1 cellular context compared by ENCODE assay signal in the genomic region with DNA sequence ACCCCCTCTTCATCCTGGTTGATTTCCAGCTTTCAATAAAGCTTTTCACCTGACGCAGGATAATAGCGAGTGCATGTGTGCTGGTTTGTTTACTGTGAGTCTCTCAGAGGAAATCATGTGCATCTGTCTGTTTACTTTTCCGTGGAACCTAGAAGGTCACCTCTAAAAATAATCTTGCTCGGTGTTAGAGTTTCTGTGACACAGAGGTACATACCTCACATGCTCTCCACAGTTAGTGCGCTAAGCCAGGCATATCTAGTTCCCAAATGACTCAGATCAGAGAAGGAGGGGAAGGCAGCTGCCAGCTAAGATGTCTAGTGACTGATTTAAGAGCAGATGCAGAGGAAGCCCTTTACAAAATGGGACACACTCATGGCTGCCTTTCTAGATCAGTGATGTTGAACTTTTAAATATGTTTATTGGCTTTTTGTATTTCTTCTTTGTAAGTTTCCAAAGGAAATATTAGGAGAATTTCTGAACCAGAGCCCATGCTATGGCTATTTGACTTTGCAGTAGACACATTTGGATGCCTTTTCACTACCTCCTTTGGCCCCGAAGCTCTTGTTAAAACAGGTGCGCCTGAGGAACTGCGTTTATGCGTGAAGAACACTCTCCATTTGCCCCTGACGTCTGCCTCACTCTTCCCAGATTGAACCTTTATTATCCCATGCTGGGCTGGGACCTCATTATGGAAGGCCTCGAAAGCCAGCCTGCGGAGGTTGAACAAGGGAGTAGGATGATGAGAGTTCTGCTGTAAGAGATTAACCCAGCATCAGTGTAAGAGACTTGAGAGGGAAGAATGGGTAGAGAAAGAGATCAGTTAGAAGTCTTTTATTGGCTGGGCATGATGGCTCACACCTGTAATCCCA.
TF ChIP-seq lines count a peak whose summit lies in the region.

No MANE protein-coding gene starts in this region.

TF ChIP-seq in HepG2, 621 proteins besides CTCF, POLR2A, EP300 and RAD21 (continued from another document and continues in another):
- TF ChIP-seq, protein P1, sequence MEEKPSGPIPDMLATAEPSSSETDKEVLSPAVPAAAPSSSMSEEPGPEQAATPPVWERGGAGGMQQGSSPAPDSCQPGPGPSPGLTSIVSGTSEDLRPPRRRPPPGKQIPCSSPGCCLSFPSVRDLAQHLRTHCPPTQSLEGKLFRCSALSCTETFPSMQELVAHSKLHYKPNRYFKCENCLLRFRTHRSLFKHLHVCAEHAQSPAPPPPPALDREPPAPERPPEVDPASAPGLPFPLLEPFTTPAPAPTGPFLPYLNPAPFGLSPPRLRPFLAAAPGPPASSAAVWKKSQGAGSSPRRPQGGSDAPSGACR (CRISPR knock-in tag; IDR thresholded peaks at IDR 0.05), result no peak
- no peak for TF ChIP-seq HNRNPLL (IDR thresholded peaks at IDR 0.05; ENCODE audit: low read depth, low read length, poor library complexity, severe bottlenecking)
- no peak for TF ChIP-seq JDP2 (CRISPR knock-in tag; IDR thresholded peaks at IDR 0.05; ENCODE audit: borderline replicate concordance)
- TF ChIP-seq ZNF75D (CRISPR knock-in tag; IDR thresholded peaks at IDR 0.05; ENCODE audit: borderline replicate concordance), result no peak
- TF ChIP-seq, protein P2, sequence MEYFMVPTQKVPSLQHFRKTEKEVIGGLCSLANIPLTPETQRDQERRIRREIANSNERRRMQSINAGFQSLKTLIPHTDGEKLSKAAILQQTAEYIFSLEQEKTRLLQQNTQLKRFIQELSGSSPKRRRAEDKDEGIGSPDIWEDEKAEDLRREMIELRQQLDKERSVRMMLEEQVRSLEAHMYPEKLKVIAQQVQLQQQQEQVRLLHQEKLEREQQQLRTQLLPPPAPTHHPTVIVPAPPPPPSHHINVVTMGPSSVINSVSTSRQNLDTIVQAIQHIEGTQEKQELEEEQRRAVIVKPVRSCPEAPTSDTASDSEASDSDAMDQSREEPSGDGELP (IDR thresholded peaks at IDR 0.05; ENCODE audit: borderline replicate concordance, low read depth), result peak; percentile 42; the same call in 1 of the 2 replicates
- no peak for TF ChIP-seq MAFG (CRISPR knock-in tag; IDR thresholded peaks at IDR 0.05)
- no peak for TF ChIP-seq MEIS2 (CRISPR knock-in tag; IDR thresholded peaks at IDR 0.05)
- peak; percentile 45; the same call in 1 of the 2 replicates for TF ChIP-seq MIER3 (CRISPR knock-in tag; IDR thresholded peaks at IDR 0.05; ENCODE audit: borderline replicate concordance)
- TF ChIP-seq NFE2L1 (CRISPR knock-in tag; IDR thresholded peaks at IDR 0.05; ENCODE audit: borderline replicate concordance), result no peak
- TF ChIP-seq ZNF101 (CRISPR knock-in tag; IDR thresholded peaks at IDR 0.05; ENCODE audit: borderline replicate concordance, low read depth), result no peak
- no peak for TF ChIP-seq ZNF335 (CRISPR knock-in tag; IDR thresholded peaks at IDR 0.05)
- no peak for TF ChIP-seq FOXC1 (CRISPR knock-in tag; IDR thresholded peaks at IDR 0.05; ENCODE audit: borderline replicate concordance)
- TF ChIP-seq, protein P3, sequence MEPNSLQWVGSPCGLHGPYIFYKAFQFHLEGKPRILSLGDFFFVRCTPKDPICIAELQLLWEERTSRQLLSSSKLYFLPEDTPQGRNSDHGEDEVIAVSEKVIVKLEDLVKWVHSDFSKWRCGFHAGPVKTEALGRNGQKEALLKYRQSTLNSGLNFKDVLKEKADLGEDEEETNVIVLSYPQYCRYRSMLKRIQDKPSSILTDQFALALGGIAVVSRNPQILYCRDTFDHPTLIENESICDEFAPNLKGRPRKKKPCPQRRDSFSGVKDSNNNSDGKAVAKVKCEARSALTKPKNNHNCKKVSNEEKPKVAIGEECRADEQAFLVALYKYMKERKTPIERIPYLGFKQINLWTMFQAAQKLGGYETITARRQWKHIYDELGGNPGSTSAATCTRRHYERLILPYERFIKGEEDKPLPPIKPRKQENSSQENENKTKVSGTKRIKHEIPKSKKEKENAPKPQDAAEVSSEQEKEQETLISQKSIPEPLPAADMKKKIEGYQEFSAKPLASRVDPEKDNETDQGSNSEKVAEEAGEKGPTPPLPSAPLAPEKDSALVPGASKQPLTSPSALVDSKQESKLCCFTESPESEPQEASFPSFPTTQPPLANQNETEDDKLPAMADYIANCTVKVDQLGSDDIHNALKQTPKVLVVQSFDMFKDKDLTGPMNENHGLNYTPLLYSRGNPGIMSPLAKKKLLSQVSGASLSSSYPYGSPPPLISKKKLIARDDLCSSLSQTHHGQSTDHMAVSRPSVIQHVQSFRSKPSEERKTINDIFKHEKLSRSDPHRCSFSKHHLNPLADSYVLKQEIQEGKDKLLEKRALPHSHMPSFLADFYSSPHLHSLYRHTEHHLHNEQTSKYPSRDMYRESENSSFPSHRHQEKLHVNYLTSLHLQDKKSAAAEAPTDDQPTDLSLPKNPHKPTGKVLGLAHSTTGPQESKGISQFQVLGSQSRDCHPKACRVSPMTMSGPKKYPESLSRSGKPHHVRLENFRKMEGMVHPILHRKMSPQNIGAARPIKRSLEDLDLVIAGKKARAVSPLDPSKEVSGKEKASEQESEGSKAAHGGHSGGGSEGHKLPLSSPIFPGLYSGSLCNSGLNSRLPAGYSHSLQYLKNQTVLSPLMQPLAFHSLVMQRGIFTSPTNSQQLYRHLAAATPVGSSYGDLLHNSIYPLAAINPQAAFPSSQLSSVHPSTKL (CRISPR knock-in tag; IDR thresholded peaks at IDR 0.05), result peak; percentile 91
- no peak for TF ChIP-seq SMARCE1 (IDR thresholded peaks at IDR 0.05; ENCODE audit: borderline replicate concordance)
- TF ChIP-seq, protein P4, sequence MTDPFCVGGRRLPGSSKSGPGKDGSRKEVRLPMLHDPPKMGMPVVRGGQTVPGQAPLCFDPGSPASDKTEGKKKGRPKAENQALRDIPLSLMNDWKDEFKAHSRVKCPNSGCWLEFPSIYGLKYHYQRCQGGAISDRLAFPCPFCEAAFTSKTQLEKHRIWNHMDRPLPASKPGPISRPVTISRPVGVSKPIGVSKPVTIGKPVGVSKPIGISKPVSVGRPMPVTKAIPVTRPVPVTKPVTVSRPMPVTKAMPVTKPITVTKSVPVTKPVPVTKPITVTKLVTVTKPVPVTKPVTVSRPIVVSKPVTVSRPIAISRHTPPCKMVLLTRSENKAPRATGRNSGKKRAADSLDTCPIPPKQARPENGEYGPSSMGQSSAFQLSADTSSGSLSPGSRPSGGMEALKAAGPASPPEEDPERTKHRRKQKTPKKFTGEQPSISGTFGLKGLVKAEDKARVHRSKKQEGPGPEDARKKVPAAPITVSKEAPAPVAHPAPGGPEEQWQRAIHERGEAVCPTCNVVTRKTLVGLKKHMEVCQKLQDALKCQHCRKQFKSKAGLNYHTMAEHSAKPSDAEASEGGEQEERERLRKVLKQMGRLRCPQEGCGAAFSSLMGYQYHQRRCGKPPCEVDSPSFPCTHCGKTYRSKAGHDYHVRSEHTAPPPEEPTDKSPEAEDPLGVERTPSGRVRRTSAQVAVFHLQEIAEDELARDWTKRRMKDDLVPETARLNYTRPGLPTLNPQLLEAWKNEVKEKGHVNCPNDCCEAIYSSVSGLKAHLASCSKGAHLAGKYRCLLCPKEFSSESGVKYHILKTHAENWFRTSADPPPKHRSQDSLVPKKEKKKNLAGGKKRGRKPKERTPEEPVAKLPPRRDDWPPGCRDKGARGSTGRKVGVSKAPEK (CRISPR knock-in tag; IDR thresholded peaks at IDR 0.05; ENCODE audit: borderline replicate concordance), result no peak
- TF ChIP-seq AGO2 (optimal IDR thresholded peaks at IDR 0.05; ENCODE audit: low read depth, low read length), result no peak
- no peak for TF ChIP-seq CHD2 (IDR thresholded peaks at IDR 0.05; ENCODE audit: low read depth, low read length)
- no peak for TF ChIP-seq PRPF4 (IDR thresholded peaks at IDR 0.05; ENCODE audit: low read depth, low read length, poor library complexity, severe bottlenecking)
- TF ChIP-seq, protein P5, sequence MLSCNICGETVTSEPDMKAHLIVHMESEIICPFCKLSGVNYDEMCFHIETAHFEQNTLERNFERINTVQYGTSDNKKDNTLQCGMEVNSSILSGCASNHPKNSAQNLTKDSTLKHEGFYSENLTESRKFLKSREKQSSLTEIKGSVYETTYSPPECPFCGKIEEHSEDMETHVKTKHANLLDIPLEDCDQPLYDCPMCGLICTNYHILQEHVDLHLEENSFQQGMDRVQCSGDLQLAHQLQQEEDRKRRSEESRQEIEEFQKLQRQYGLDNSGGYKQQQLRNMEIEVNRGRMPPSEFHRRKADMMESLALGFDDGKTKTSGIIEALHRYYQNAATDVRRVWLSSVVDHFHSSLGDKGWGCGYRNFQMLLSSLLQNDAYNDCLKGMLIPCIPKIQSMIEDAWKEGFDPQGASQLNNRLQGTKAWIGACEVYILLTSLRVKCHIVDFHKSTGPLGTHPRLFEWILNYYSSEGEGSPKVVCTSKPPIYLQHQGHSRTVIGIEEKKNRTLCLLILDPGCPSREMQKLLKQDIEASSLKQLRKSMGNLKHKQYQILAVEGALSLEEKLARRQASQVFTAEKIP (CRISPR knock-in tag; IDR thresholded peaks at IDR 0.05; ENCODE audit: borderline replicate concordance), result no peak
- no peak for TF ChIP-seq EHMT2 (IDR thresholded peaks at IDR 0.05; ENCODE audit: borderline replicate concordance, low read depth, low read length)
- TF ChIP-seq CENPX (CRISPR knock-in tag; IDR thresholded peaks at IDR 0.05), result no peak
- TF ChIP-seq ZNF615 (CRISPR knock-in tag; IDR thresholded peaks at IDR 0.05; ENCODE audit: borderline replicate concordance), result no peak
- no peak for TF ChIP-seq ZNF207 (IDR thresholded peaks at IDR 0.05; ENCODE audit: borderline replicate concordance)
- TF ChIP-seq ZNF282 (IDR thresholded peaks at IDR 0.05; ENCODE audit: partially characterized antibody), result no peak
- TF ChIP-seq, protein P6, sequence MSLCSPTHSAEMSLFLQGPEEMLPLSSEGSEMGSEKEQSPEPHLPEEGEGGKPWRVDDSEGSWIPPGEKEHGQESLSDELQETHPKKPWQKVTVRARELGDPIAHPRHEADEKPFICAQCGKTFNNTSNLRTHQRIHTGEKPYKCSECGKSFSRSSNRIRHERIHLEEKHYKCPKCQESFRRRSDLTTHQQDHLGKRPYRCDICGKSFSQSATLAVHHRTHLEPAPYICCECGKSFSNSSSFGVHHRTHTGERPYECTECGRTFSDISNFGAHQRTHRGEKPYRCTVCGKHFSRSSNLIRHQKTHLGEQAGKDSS (CRISPR knock-in tag; IDR thresholded peaks at IDR 0.05; ENCODE audit: borderline replicate concordance, low read depth), result no peak
- TF ChIP-seq ZNF10 (CRISPR knock-in tag; IDR thresholded peaks at IDR 0.05; ENCODE audit: borderline replicate concordance, low read depth), result no peak
- TF ChIP-seq, protein P7, sequence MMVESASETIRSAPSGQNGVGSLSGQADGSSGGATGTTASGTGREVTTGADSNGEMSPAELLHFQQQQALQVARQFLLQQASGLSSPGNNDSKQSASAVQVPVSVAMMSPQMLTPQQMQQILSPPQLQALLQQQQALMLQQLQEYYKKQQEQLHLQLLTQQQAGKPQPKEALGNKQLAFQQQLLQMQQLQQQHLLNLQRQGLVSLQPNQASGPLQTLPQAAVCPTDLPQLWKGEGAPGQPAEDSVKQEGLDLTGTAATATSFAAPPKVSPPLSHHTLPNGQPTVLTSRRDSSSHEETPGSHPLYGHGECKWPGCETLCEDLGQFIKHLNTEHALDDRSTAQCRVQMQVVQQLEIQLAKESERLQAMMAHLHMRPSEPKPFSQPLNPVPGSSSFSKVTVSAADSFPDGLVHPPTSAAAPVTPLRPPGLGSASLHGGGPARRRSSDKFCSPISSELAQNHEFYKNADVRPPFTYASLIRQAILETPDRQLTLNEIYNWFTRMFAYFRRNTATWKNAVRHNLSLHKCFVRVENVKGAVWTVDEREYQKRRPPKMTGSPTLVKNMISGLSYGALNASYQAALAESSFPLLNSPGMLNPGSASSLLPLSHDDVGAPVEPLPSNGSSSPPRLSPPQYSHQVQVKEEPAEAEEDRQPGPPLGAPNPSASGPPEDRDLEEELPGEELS (CRISPR knock-in tag; IDR thresholded peaks at IDR 0.05), result peak; percentile 83
- TF ChIP-seq ZKSCAN1 (IDR thresholded peaks at IDR 0.05; ENCODE audit: low read length), result no peak
